In genomic region chr6:158648682-158649131, GRCh38 we compare ENCODE assay signal across 8 cellular contexts. TPM values are rescaled to one million over a fixed set of nuclear protein-coding genes. Genes with fewer than 3 reads are reported as not detected.
DNase-seq lines count a peak whose midpoint lies in the region; ATAC-seq, FAIRE-seq and TF ChIP-seq lines count a peak whose summit lies in the region.

No MANE protein-coding gene starts in this region.

- no TSS peak for BruUV-seq in GM12878 (replicated peaks; lab: Mats Ljungman, UMichigan)

- H3K4me1 Mint-ChIP-seq in nephron, result peaks cover 36% of the 10 kb centered on the region

- H3K9me3 Mint-ChIP-seq in nephron, result no peaks in the 10 kb centered on the region

- peak; percentile 16 for DNase-seq in stimulated activated naive CD4-positive, alpha-beta T cell treated with Interleukin-2 at 50 U/mL for 16 hours (lab: John Stamatoyannopoulos, UW)
- no peak for DNase-seq in stimulated activated naive CD4-positive, alpha-beta T cell (lab: John Stamatoyannopoulos, UW)
- DNase-seq in GM12878 (ENCODE audit: low read depth, low spot score) (peak; percentile 83), GF-D8 (lab: John Stamatoyannopoulos, UW) (no peak), T1000 (lab: John Stamatoyannopoulos, UW) (no peak), NCI-H2107 treated with DMSO at 0.1 percent for 48 hours (lab: John Stamatoyannopoulos, UW; ENCODE audit: unreplicated experiment) (no peak)

- H3K4me2 ChIP-seq in GM12878 (ENCODE audit: control insufficient read depth, insufficient read depth), result peak overlapping the region; percentile 58

- WGBS in GM12878 (ENCODE audit: insufficient coverage, insufficient replicate concordance, low lambda C conversion rate, missing lambda C conversion rate), result 2% methylated on average over 5 of the region's 5 CpGs

- peak overlapping the region in 1 of 3 experiments; percentile 28 for H3K4me3 Mint-ChIP-seq in nephron

- peak; percentile 88 to 97 for TF ChIP-seq EP300 in GM12878 (IDR thresholded peaks at IDR 0.05; ENCODE audit: borderline replicate concordance in 1 of 2, control insufficient read depth in 1 of 2, low read depth in 2 of 2, low read length in 2 of 2)

- peak overlapping the region; percentile 45; the same call in 1 of the 2 replicates for H3K4me3 ChIP-seq in GM12878

- peak; percentile 89 for FAIRE-seq in GM12878 (lab: Jason Lieb, UNC)

- TF ChIP-seq CTCF in GM12878 (IDR thresholded peaks at IDR 0.05 in 2 of 3, conservative IDR thresholded peaks at IDR 0.05 in 1 of 3; ENCODE audit: control insufficient read depth in 2 of 3, extremely low read depth in 1 of 3, insufficient read depth in 1 of 3, low read depth in 3 of 3, low read length in 3 of 3) (no peak), nephron (IDR thresholded peaks at IDR 0.05; ENCODE audit: unreplicated experiment in 3 of 3) (no peak)

- no peaks in the 10 kb centered on the region for H3K27me3 ChIP-seq in GM12878 (replicated peaks in 1 of 2; ENCODE audit: control insufficient read depth in 2 of 2, insufficient read depth in 2 of 2, low read length in 1 of 2)

- H3K9ac ChIP-seq in GM12878 (ENCODE audit: control insufficient read depth, insufficient read depth, low read length), result peak overlapping the region; percentile 62

- peak overlapping the region; percentile 76 for H3K27ac ChIP-seq in GM12878 (ENCODE audit: control insufficient read depth, insufficient read depth)

- SMC1A ChIA-PET in GM12878 (lab: Charles Lee; ENCODE audit: uncharacterized antibody, unreplicated experiment), result interaction anchor here (1.0 to 3.9 kb wide), 14 partner anchors 9 to 435 kb away, joined by 3 to 27 read pairs (median 8); no protein-coding TSS in a partner anchor

- no peak overlapping the region for H2AFZ ChIP-seq in GM12878 (ENCODE audit: control insufficient read depth, low read depth, low read length)

- H3K27me3 Mint-ChIP-seq in nephron (ENCODE audit: low read depth), result peaks cover 3% of the 10 kb centered on the region

- CTCF ChIA-PET in GM12878 (lab: Yijun Ruan, JAX), result interaction anchor here (0.5 to 10.4 kb wide), 10 partner anchors 11 to 435 kb away, joined by 3 to 72 read pairs (median 5); partner anchors contain the start of gene RSPH3

- peak overlapping the region; percentile 83 to 96 (median 89) for H3K27ac Mint-ChIP-seq in nephron

- POLR2A ChIA-PET in GM12878 (lab: Charles Lee), result interaction anchor here (0.7 to 3.1 kb wide), 5 partner anchors 18 to 288 kb away, joined by 3 to 13 read pairs (median 3); no protein-coding TSS in a partner anchor

- intact Hi-C loops in GM12878 (cut with micrococcal nuclease; ENCODE audit: unreplicated experiment), result loop anchor here (2.0 to 5.0 kb wide), 3 partner anchors 44 to 220 kb away; partner anchors contain the start of gene EZR

- peaks cover 8% of the 10 kb centered on the region for H3K79me2 ChIP-seq in GM12878 (ENCODE audit: control insufficient read depth, insufficient read depth, low read length)

- H3K9me3 ChIP-seq in GM12878 (replicated peaks; ENCODE audit: control insufficient read depth, insufficient read depth, low read length), result no peaks in the 10 kb centered on the region

- H3K4me1 ChIP-seq in GM12878 (ENCODE audit: control insufficient read depth, insufficient read depth, low read length), result peaks cover 35% of the 10 kb centered on the region

- H3K36me3 ChIP-seq in GM12878 (ENCODE audit: control insufficient read depth in 2 of 2, insufficient read depth in 2 of 2, low read length in 1 of 2), result no peaks in the 10 kb centered on the region

- ATAC-seq in HG03575 (IDR thresholded peaks at IDR 0.05; ENCODE audit: extremely low read depth, insufficient number of reproducible peaks, low FRiP score, unreplicated experiment) (peak; percentile 18), GM12878 (peak; percentile 44)

- no peak for TF ChIP-seq POLR2A in GM12878 (IDR thresholded peaks at IDR 0.05; ENCODE audit: low read depth, low read length)

- H4K20me1 ChIP-seq in GM12878 (ENCODE audit: control insufficient read depth, insufficient read depth), result no peaks in the 10 kb centered on the region

- in situ Hi-C loops in GM12878 (cut with MboI), result no loop called here

- H3K36me3 Mint-ChIP-seq in nephron (ENCODE audit: low read depth), result no peaks in the 10 kb centered on the region

- no peak for TF ChIP-seq RAD21 in GM12878 (IDR thresholded peaks at IDR 0.05; ENCODE audit: insufficient read depth, low read depth, low read length)

- RAD21 ChIA-PET in GM12878 (lab: Charles Lee; ENCODE audit: unreplicated experiment), result interaction anchor here (1.0 to 3.3 kb wide), 10 partner anchors 11 to 221 kb away, joined by 3 to 19 read pairs (median 3); no protein-coding TSS in a partner anchor

TF ChIP-seq in GM12878, 131 proteins besides CTCF, POLR2A, EP300 and RAD21 (continues in another document):
- TF ChIP-seq ZNF24 (IDR thresholded peaks at IDR 0.05) (0 out of 2 replicates have a peak, but pooled peaks have one; percentile 39), FOXM1 (IDR thresholded peaks at IDR 0.05; ENCODE audit: low read depth, low read length) (peak; percentile 92), STAT1 (conservative IDR thresholded peaks at IDR 0.05) (no peak), E2F8 (IDR thresholded peaks at IDR 0.05; ENCODE audit: low read depth, partially characterized antibody) (peak; percentile 47), USF2 (IDR thresholded peaks at IDR 0.05; ENCODE audit: borderline replicate concordance, low read depth, low read length) (no peak), NFYA (IDR thresholded peaks at IDR 0.05; ENCODE audit: borderline replicate concordance, low read depth, low read length) (no peak)

RNA-seq across cellular contexts. Expression of gene SYTL3, which starts 1.1 kb away (rescaled TPM):
- 30.4 and 37.7 TPM in 2 replicates for total RNA-seq in GM12878 (2013; cell fraction: nucleolus; rRNA removed)
- total RNA-seq in GM12878 (2014; rRNA removed) (9.1 and 9.4 TPM in 2 replicates), GM12878 (2014; rRNA removed; fragmentation: Illumina TruSeq; extraction: Trizol) (6.4 and 6.7 TPM in 2 replicates), GM12878 (2021) (7.1 and 8.4 TPM in 2 replicates)
- polyA plus RNA-seq in GM12878 (2011; ENCODE audit: low read depth), result 4.8 TPM
- polyA plus RNA-seq in GM12878 (2011; rRNA removed) (12.1 and 12.9 TPM in 2 replicates), GM12878 (2014; fragmentation: Illumina TruSeq; extraction: Trizol) (8.0 and 8.3 TPM in 2 replicates), GM12878 (2014; fragmentation: Nextera tagmentation; extraction: Ambion mirVana) (1 to 10 TPM; 3.3 to 4.2 TPM), GM12878 (2014; rRNA removed) (7.1 and 7.2 TPM in 2 replicates), GM12878 (2016; fragmentation: Nextera tagmentation; extraction: Ambion mirVana) (1 to 10 TPM; 5.9 to 6.7 TPM)
- polyA plus RNA-seq in GM12878 (2011; cell fraction: cytosol; rRNA removed), result 11.7 and 15.5 TPM in 2 replicates
- 16.8 and 21.8 TPM in 2 replicates for polyA plus RNA-seq in GM12878 (2011; cell fraction: nucleus; rRNA removed)
- polyA plus RNA-seq in GM12878 (2012), result 3.7 and 6.1 TPM in 2 replicates
- 12.9 and 13.6 TPM in 2 replicates for polyA minus RNA-seq in GM12878 (2011; rRNA and poly(A)+ RNA removed)
- 2.9 and 4.1 TPM in 2 replicates for polyA minus RNA-seq in GM12878 (2011; cell fraction: cytosol; rRNA and poly(A)+ RNA removed)
- 7.6 and 18.4 TPM in 2 replicates for polyA minus RNA-seq in GM12878 (2011; cell fraction: nucleus; rRNA and poly(A)+ RNA removed)

RNA-seq across cellular contexts. Expression of gene DYNLT1, which starts 4.2 kb away (rescaled TPM):
- total RNA-seq in GM12878 (2013; cell fraction: nucleolus; rRNA removed), result 28.3 and 29.2 TPM in 2 replicates
- total RNA-seq in GM12878 (2014; rRNA removed), result 35.9 and 41.5 TPM in 2 replicates
- total RNA-seq in GM12878 (2014; rRNA removed; fragmentation: Illumina TruSeq; extraction: Trizol), result 33.6 and 34.0 TPM in 2 replicates
- 49.1 and 51.3 TPM in 2 replicates for total RNA-seq in GM12878 (2021)
- 84.8 TPM for polyA plus RNA-seq in GM12878 (2011; ENCODE audit: low read depth)
- 184 and 225 TPM in 2 replicates for polyA plus RNA-seq in GM12878 (2011; rRNA removed)
- polyA plus RNA-seq in GM12878 (2011; cell fraction: cytosol; rRNA removed), result 123 and 164 TPM in 2 replicates
- polyA plus RNA-seq in GM12878 (2011; cell fraction: nucleus; rRNA removed), result 71.6 and 105 TPM in 2 replicates
- polyA plus RNA-seq in GM12878 (2012), result 43.5 and 55.4 TPM in 2 replicates
- polyA plus RNA-seq in GM12878 (2014; fragmentation: Illumina TruSeq; extraction: Trizol), result 58.6 and 69.7 TPM in 2 replicates
- polyA plus RNA-seq in GM12878 (2014; fragmentation: Nextera tagmentation; extraction: Ambion mirVana), result 100 to 1,000 TPM; 246 to 298 TPM
- polyA plus RNA-seq in GM12878 (2014; rRNA removed), result 54.5 and 62.3 TPM in 2 replicates
- 100 to 1,000 TPM; 116 to 119 TPM for polyA plus RNA-seq in GM12878 (2016; fragmentation: Nextera tagmentation; extraction: Ambion mirVana)
- polyA minus RNA-seq in GM12878 (2011; rRNA and poly(A)+ RNA removed), result 91.6 and 112 TPM in 2 replicates
- polyA minus RNA-seq in GM12878 (2011; cell fraction: cytosol; rRNA and poly(A)+ RNA removed), result 18.4 and 19.9 TPM in 2 replicates
- 14.9 and 18.1 TPM in 2 replicates for polyA minus RNA-seq in GM12878 (2011; cell fraction: nucleus; rRNA and poly(A)+ RNA removed)

Comparison
In these comparisons a context has a peak if more than half of its experiments do, and no peak if none do; other contexts are left out.
1. DNase-seq: peak in stimulated activated naive CD4-positive, alpha-beta T cell treated with Interleukin-2 at 50 U/mL for 16 hours (single experiment) and GM12878 (single experiment); none in stimulated activated naive CD4-positive, alpha-beta T cell (0 of 6), GF-D8 (single experiment), T1000 (single experiment) and NCI-H2107 treated with DMSO at 0.1 percent for 48 hours (single experiment).